1 cellular context compared by ENCODE assay signal in genomic region chr18:57820573-57820972, GRCh38.
A peak's percentile ranks its signal among the peaks of the same experiment; 100 is the strongest.
TF ChIP-seq lines count a peak whose summit lies in the region.

No MANE protein-coding gene starts in this region.

TF ChIP-seq in K562, 482 proteins besides CTCF, POLR2A, EP300 and RAD21:
- 0 out of 2 replicates have a peak, but pooled peaks have one; percentile 13 for TF ChIP-seq CREB3 (tag; conservative IDR thresholded peaks at IDR 0.05; ENCODE audit: low read depth)
- 0 out of 2 replicates have a peak, but pooled peaks have one; percentile 4 for TF ChIP-seq GABPB1 (CRISPR knock-in tag; IDR thresholded peaks at IDR 0.05)
TF ChIP-seq in K562: peak in this region for 2; not testable (repeated sequence) for 480.
